In the genomic region with DNA sequence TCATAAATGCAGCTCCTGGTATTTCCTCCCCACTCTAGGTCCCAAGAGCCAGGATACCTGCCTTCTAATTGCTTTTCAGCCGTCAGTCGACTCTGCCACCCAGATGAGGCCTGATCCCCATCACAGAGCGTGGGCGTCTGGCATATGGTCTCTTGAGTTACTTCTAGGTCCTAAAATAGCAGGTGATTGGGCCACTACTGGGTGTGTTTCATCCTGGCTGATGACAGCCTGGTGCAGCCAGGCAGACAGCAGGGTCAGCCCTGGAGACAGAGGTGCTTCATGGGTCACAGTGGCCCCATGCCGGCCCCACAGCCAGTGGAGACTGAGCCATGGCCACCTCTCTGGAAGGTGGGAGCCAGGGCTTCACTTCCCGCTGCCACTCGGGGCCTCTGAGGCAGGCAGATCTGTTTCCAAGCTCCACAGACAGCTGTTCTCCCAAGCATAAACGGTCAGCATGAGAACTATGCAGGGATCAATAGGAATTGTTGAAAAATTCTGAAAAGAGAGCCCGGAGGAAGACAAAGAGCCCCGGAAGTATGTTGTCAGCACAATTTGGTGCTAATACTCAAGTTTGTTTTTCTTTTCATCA, we compare ENCODE assay signal across 10 cellular contexts.
DNase-seq lines count a peak whose midpoint lies in the region; ATAC-seq and TF ChIP-seq lines count a peak whose summit lies in the region.
"Had no signal": no experiment of that assay in that cellular context is flagged by ENCODE, and none has a peak within 500 bp of the region (broad histone marks: within the 10 kb centered on the region; RNA-seq: fewer than 3 reads in every experiment).

No MANE protein-coding gene starts in this region.

- no peaks in the 10 kb centered on the region for H3K27me3 ChIP-seq in dorsolateral prefrontal cortex
- H3K27me3 ChIP-seq in muscle layer of duodenum (ENCODE audit: low read depth, low read length): no peaks in the 10 kb centered on the region
- no peaks in the 10 kb centered on the region for H3K27me3 ChIP-seq in thyroid gland

- H3K4me1 Mint-ChIP-seq in activated T-cell treated with anti-CD3 and anti-CD28 coated beads, Interleukin-2, amount 50 U/mL, for 4 hours (ENCODE audit: low read depth): peaks cover 48% of the 10 kb centered on the region

- H3K4me3 ChIP-seq in dorsolateral prefrontal cortex (peak overlapping the region in 25 of 59 donors; percentile 0 to 37 (median 10)), muscle layer of duodenum (ENCODE audit: low read depth in 1 of 2, low read length in 2 of 2) (peak overlapping the region in 1 of 2 donors; percentile 12), thyroid gland (replicated peaks in 1 of 3) (no peak overlapping the region)

- TF ChIP-seq CTCF in dorsolateral prefrontal cortex (IDR thresholded peaks at IDR 0.05 in 54 of 56, conservative IDR thresholded peaks at IDR 0.05 in 2 of 56; ENCODE audit: low read depth in 1 of 56, partially characterized antibody in 56 of 56) (no peak), thyroid gland (IDR thresholded peaks at IDR 0.05) (no peak)

- H3K9me3 ChIP-seq in muscle layer of duodenum (ENCODE audit: control insufficient read depth in 1 of 2, low read length in 2 of 2): no peaks in the 10 kb centered on the region
- H3K9me3 ChIP-seq in thyroid gland: no peaks in the 10 kb centered on the region

- H3K36me3 Mint-ChIP-seq in activated T-cell treated with anti-CD3 and anti-CD28 coated beads, Interleukin-2, amount 50 U/mL, for 4 hours (ENCODE audit: insufficient read depth): no peaks in the 10 kb centered on the region
- H3K36me3 Mint-ChIP-seq: natural killer cell had no signal

- no peaks in the 10 kb centered on the region for H3K27me3 Mint-ChIP-seq in activated T-cell treated with anti-CD3 and anti-CD28 coated beads, Interleukin-2, amount 50 U/mL, for 4 hours (ENCODE audit: low read depth)

- H3K36me3 ChIP-seq in muscle layer of duodenum (ENCODE audit: control insufficient read depth in 1 of 2, insufficient read depth in 2 of 2, low read length in 2 of 2): no peaks in the 10 kb centered on the region
- H3K36me3 ChIP-seq in thyroid gland: no peaks in the 10 kb centered on the region

- DNase-seq in NCI-H524 (lab: John Stamatoyannopoulos, UW): peak; percentile 64 to 81
- peak in 4 of 10 donors; percentile 58 to 72 (median 63) for DNase-seq in dorsolateral prefrontal cortex
- DNase-seq in thyroid gland: peak in 1 of 2 donors; percentile 42
- no peak for DNase-seq in HuH-7 (ENCODE audit: low spot score)
- DNase-seq in G401 (ENCODE audit: low spot score): no peak
- no peak for DNase-seq in activated T-cell treated with anti-CD3 and anti-CD28 coated beads, Interleukin-2, amount 50 U/mL, for 4 hours
- DNase-seq: cortex of kidney, natural killer cell, T-helper 9 cell had no signal

- in situ Hi-C loops in G401 (cut with HindIII; ENCODE audit: low sequenced_read_pairs): no loop called here

- H3K27ac ChIP-seq in dorsolateral prefrontal cortex: peak overlapping the region; percentile 37 to 93 (median 81)
- peak overlapping the region; percentile 85 for H3K27ac ChIP-seq in muscle layer of duodenum (ENCODE audit: low read length)
- H3K27ac ChIP-seq in thyroid gland: peak overlapping the region; percentile 73 to 91 (median 90)

- H3K9me3 Mint-ChIP-seq in activated T-cell treated with anti-CD3 and anti-CD28 coated beads, Interleukin-2, amount 50 U/mL, for 4 hours: no peaks in the 10 kb centered on the region

- peak in 1 of 2 donors; percentile 17 for TF ChIP-seq POLR2A in thyroid gland (IDR thresholded peaks at IDR 0.05)

- no peak overlapping the region for H3K4me3 Mint-ChIP-seq in activated T-cell treated with anti-CD3 and anti-CD28 coated beads, Interleukin-2, amount 50 U/mL, for 4 hours
- H3K4me3 Mint-ChIP-seq: natural killer cell had no signal

- peaks cover 30 to 49% of the 10 kb centered on the region in 2 donors for H3K4me1 ChIP-seq in muscle layer of duodenum (ENCODE audit: control insufficient read depth in 1 of 2, insufficient read depth in 2 of 2, low read length in 2 of 2)
- H3K4me1 ChIP-seq in thyroid gland: peaks cover 35 to 75% of the 10 kb centered on the region in 2 donors

- intact Hi-C loops in dorsolateral prefrontal cortex (cut with DNase I): loop anchor here (5.0 kb wide), 2 partner anchors 77 to 82 kb away; partner anchors contain the start of gene MAN1C1 (in 1 of the 2)
- intact Hi-C loops in thyroid gland (cut with DNase I): loop anchor here (5.0 to 10.0 kb wide), 3 partner anchors 48 to 98 kb away; partner anchors contain the start of gene MAN1C1

- no peak for ATAC-seq in activated T-cell treated with anti-CD3 and anti-CD28 coated beads, Interleukin-2, amount 50 U/mL, for 4 hours
- ATAC-seq: natural killer cell had no signal

- 59 to 70% methylated on average over 9 to 10 of the region's 10 CpGs for WGBS in thyroid gland, 2 donors

Comparison
In these comparisons a context has a peak if more than half of its experiments do, and no peak if none do; other contexts are left out.
1. DNase-seq: peak in NCI-H524 (2 of 2); none in HuH-7 (single experiment), G401 (single experiment) and activated T-cell treated with anti-CD3 and anti-CD28 coated beads, Interleukin-2, amount 50 U/mL, for 4 hours (single experiment).
2. Peak in every context shown above with its lines, with median percentiles within 50 percentile points of each other: H3K27ac ChIP-seq.